15 cellular contexts compared by ENCODE assay signal in genomic region chr11:94775576-94776327, GRCh38. TPM values are rescaled to one million over a fixed set of nuclear protein-coding genes. Genes with fewer than 3 reads are reported as not detected.
DNase-seq lines count a peak whose midpoint lies in the region; ATAC-seq and TF ChIP-seq lines count a peak whose summit lies in the region.
"Had no signal": no experiment of that assay in that cellular context is flagged by ENCODE, and none has a peak within 500 bp of the region (broad histone marks: within the 10 kb centered on the region; RNA-seq: fewer than 3 reads in every experiment).

No MANE protein-coding gene starts in this region.

- BruUV-seq in PC-9 (replicated peaks; lab: Mats Ljungman, UMichigan), result no TSS peak

- H3F3A ChIP-seq in SK-N-SH (replicated peaks; ENCODE audit: insufficient read depth) (peaks cover 11% of the 10 kb centered on the region), PC-9 (ENCODE audit: insufficient read depth, low read depth) (peaks cover 57% of the 10 kb centered on the region)

- no peak for TF ChIP-seq POLR2A in vagina (IDR thresholded peaks at IDR 0.05)

- H3K9ac ChIP-seq in SK-N-SH, result no peak overlapping the region; the same call in 1 of the 2 replicates
- no peak overlapping the region for H3K9ac ChIP-seq in iPS-20b (ENCODE audit: low read depth, low read length)

- no peak for TF ChIP-seq EP300 in SK-N-SH (IDR thresholded peaks at IDR 0.05; ENCODE audit: borderline replicate concordance in 1 of 2, low read depth in 1 of 2, low read length in 1 of 2)

- no peak for ATAC-seq in SK-N-SH treated with all-trans-retinoic acid at 6 μM for 48 hours
- no peak for ATAC-seq in activated CD4-positive, alpha-beta T cell treated with anti-CD3 and anti-CD28 coated beads for 36 hours

- intact Hi-C loops in PC-9 (cut with micrococcal nuclease; ENCODE audit: unreplicated experiment) (loop anchor here (1.0 to 5.0 kb wide), 2 partner anchors 19 to 38 kb away; no protein-coding TSS in a partner anchor), vagina (cut with DNase I) (no loop called here)
- intact Hi-C loops in activated CD4-positive, alpha-beta T cell treated with anti-CD3 and anti-CD28 coated beads for 36 hours (cut with DNase I, micrococcal nuclease), result no loop called here

- no peaks in the 10 kb centered on the region for H3K9me3 ChIP-seq in SK-N-SH
- no peaks in the 10 kb centered on the region for H3K9me3 ChIP-seq in PC-9 (ENCODE audit: insufficient read depth, low read depth)
- H3K9me3 ChIP-seq in iPS-20b (ENCODE audit: insufficient read depth, low read depth, low read length), result no peaks in the 10 kb centered on the region
- no peaks in the 10 kb centered on the region for H3K9me3 ChIP-seq in vagina
- H3K9me3 ChIP-seq: left lung, tibial artery had no signal

- TF ChIP-seq CTCF in SK-N-SH (IDR thresholded peaks at IDR 0.05) (no peak), PC-9 (conservative IDR thresholded peaks at IDR 0.05) (no peak), vagina (IDR thresholded peaks at IDR 0.05) (no peak)

- no peak overlapping the region for H3K4me3 Mint-ChIP-seq in activated CD4-positive, alpha-beta T cell treated with anti-CD3 and anti-CD28 coated beads for 36 hours

- 90% methylated on average over 5 of the region's 5 CpGs for WGBS in SK-N-SH (ENCODE audit: low lambda C conversion rate)

- no peak for TF ChIP-seq RAD21 in SK-N-SH (IDR thresholded peaks at IDR 0.05; ENCODE audit: low read length)

- peaks cover 10% of the 10 kb centered on the region for H4K20me1 ChIP-seq in SK-N-SH (ENCODE audit: insufficient read depth)
- H4K20me1 ChIP-seq in PC-9 (ENCODE audit: insufficient read depth), result peaks cover 35% of the 10 kb centered on the region

- no peaks in the 10 kb centered on the region for H3K27me3 ChIP-seq in SK-N-SH (ENCODE audit: insufficient read depth)
- H3K27me3 ChIP-seq in PC-9 (ENCODE audit: insufficient read depth, low read depth), result no peaks in the 10 kb centered on the region
- no peaks in the 10 kb centered on the region; the same call in 1 of the 2 replicates for H3K27me3 ChIP-seq in iPS-20b (ENCODE audit: insufficient read depth, low read length)
- H3K27me3 ChIP-seq in vagina, result no peaks in the 10 kb centered on the region
- H3K27me3 ChIP-seq: left lung, tibial artery had no signal

- H3K36me3 ChIP-seq in SK-N-SH (replicated peaks in 1 of 2; ENCODE audit: control insufficient read depth in 1 of 2, insufficient read depth in 2 of 2, low read length in 1 of 2) (no peaks in the 10 kb centered on the region), PC-9 (ENCODE audit: low read depth) (peaks cover 25% of the 10 kb centered on the region; the same call in 1 of the 2 replicates), iPS-20b (ENCODE audit: insufficient read depth, low read depth, low read length) (no peaks in the 10 kb centered on the region), vagina (no peaks in the 10 kb centered on the region)
- H3K36me3 ChIP-seq: left lung, tibial artery had no signal

- H3K27ac Mint-ChIP-seq in activated CD4-positive, alpha-beta T cell treated with anti-CD3 and anti-CD28 coated beads for 36 hours, result no peak overlapping the region
- H3K27ac Mint-ChIP-seq: activated T-helper 2 cell treated with anti-CD3 and anti-CD28 coated beads, Interferon-gamma antibody, Interleukin-2, Interleukin-4, amounts not matched to agents 10 μg/mL and 5 μg/mL and 100 μg/mL, durations not matched to agents 14 hours and 24 hours and 36 hours had no signal

- no peaks in the 10 kb centered on the region for H3K36me3 Mint-ChIP-seq in activated CD4-positive, alpha-beta T cell treated with anti-CD3 and anti-CD28 coated beads for 36 hours (ENCODE audit: low read depth)

- H3K4me1 ChIP-seq in SK-N-SH (ENCODE audit: control insufficient read depth in 1 of 2, insufficient read depth in 2 of 2, low read depth in 1 of 2, low read length in 1 of 2) (peaks cover 23 to 31% of the 10 kb centered on the region in 2 experiments), PC-9 (replicated peaks; ENCODE audit: insufficient read depth) (peaks cover 93% of the 10 kb centered on the region), iPS-20b (ENCODE audit: insufficient read depth, low read length) (peaks cover 25% of the 10 kb centered on the region), vagina (peaks cover 57% of the 10 kb centered on the region)

- CTCF ChIA-PET in SK-N-SH (lab: Yijun Ruan, JAX), result interaction anchor here (0.6 to 4.6 kb wide), 5 partner anchors 8 to 154 kb away, joined by 3 to 27 read pairs (median 4); partner anchors contain the start of gene AMOTL1
- CTCF ChIA-PET in PC-9 (lab: Charles Lee), result interaction anchor here (0.8 kb wide), 1 partner anchor 153 kb away, joined by 4 read pairs; no protein-coding TSS in a partner anchor
- CTCF ChIA-PET in activated CD4-positive, alpha-beta T cell treated with anti-CD3 and anti-CD28 coated beads for 36 hours (lab: Charles Lee), result interaction anchor here (0.6 to 1.4 kb wide), 2 partner anchors 9 to 964 kb away, joined by 3 to 5 read pairs; no protein-coding TSS in a partner anchor

- H3K9me3 Mint-ChIP-seq in activated CD4-positive, alpha-beta T cell treated with anti-CD3 and anti-CD28 coated beads for 36 hours (ENCODE audit: low read depth), result no peaks in the 10 kb centered on the region
- H3K9me3 Mint-ChIP-seq: activated T-helper 2 cell treated with anti-CD3 and anti-CD28 coated beads, Interferon-gamma antibody, Interleukin-2, Interleukin-4, amounts not matched to agents 10 μg/mL and 5 μg/mL and 100 μg/mL, durations not matched to agents 14 hours and 24 hours and 36 hours had no signal

- H3K27me3 Mint-ChIP-seq in activated CD4-positive, alpha-beta T cell treated with anti-CD3 and anti-CD28 coated beads for 36 hours, result peaks cover 28% of the 10 kb centered on the region

- POLR2A ChIA-PET in SK-N-SH (lab: Yijun Ruan, JAX) (no interaction called here), PC-9 (lab: Charles Lee; ENCODE audit: unreplicated experiment) (no interaction called here)
- POLR2A ChIA-PET in activated CD4-positive, alpha-beta T cell treated with anti-CD3 and anti-CD28 coated beads for 36 hours (lab: Charles Lee), result no interaction called here

- H3K4me3 ChIP-seq in SK-N-SH (ENCODE audit: low read depth in 2 of 2, low read length in 1 of 2) (no peak overlapping the region), PC-9 (no peak overlapping the region), iPS-20b (ENCODE audit: low read length) (0 out of 2 replicates have a peak overlapping the region, but pooled peaks have one; percentile 19), vagina (no peak overlapping the region)
- H3K4me3 ChIP-seq: left lung, tibial artery had no signal

- H3K4me1 Mint-ChIP-seq in activated CD4-positive, alpha-beta T cell treated with anti-CD3 and anti-CD28 coated beads for 36 hours, result peaks cover 5% of the 10 kb centered on the region

- DNase-seq in SK-N-SH (no peak), PC-9 (no peak), vagina (ENCODE audit: extremely low spot score in 2 of 2) (no peak), SIG-M5 (lab: John Stamatoyannopoulos, UW) (no peak), cortex of kidney (lab: John Stamatoyannopoulos, UW) (no peak)
- no peak for DNase-seq in activated CD4-positive, alpha-beta T cell treated with anti-CD3 and anti-CD28 coated beads for 36 hours
- DNase-seq: activated CD4-positive, alpha-beta T cell treated with anti-CD3 and anti-CD28 coated beads, Interleukin-2, amount 50 U/mL, for 48 hours; effector CD8-positive, alpha-beta T cell; NCI-H1417 treated with DMSO at 0.1 percent for 48 hours; T-helper 2 cell; tibial artery had no signal

- H3K79me2 ChIP-seq in SK-N-SH (ENCODE audit: insufficient read depth) (peaks cover 100% of the 10 kb centered on the region), PC-9 (ENCODE audit: low read depth) (peaks cover 100% of the 10 kb centered on the region)

- H2AFZ ChIP-seq in SK-N-SH (ENCODE audit: low read depth) (no peak overlapping the region), PC-9 (no peak overlapping the region)

- H3K4me2 ChIP-seq in SK-N-SH (peak overlapping the region; percentile 76), PC-9 (peak overlapping the region; percentile 92)

- H3K9me2 ChIP-seq in SK-N-SH, result no peaks in the 10 kb centered on the region
- no peaks in the 10 kb centered on the region for H3K9me2 ChIP-seq in PC-9 (ENCODE audit: insufficient read depth)

- H3K27ac ChIP-seq in SK-N-SH (ENCODE audit: low read depth in 2 of 2, low read length in 1 of 2), result peak overlapping the region; percentile 67 to 86
- peak overlapping the region; percentile 83 for H3K27ac ChIP-seq in PC-9
- no peak overlapping the region for H3K27ac ChIP-seq in iPS-20b (ENCODE audit: low read length)
- peak overlapping the region; percentile 21 for H3K27ac ChIP-seq in vagina
- H3K27ac ChIP-seq: left lung, tibial artery had no signal

TF ChIP-seq in SK-N-SH, 30 proteins besides CTCF, POLR2A, EP300 and RAD21 (continues in another document):
- no peak for TF ChIP-seq TAF1 (IDR thresholded peaks at IDR 0.05; ENCODE audit: borderline replicate concordance, low read depth, low read length)
- TF ChIP-seq NFIC (IDR thresholded peaks at IDR 0.05; ENCODE audit: borderline replicate concordance), result no peak
- TF ChIP-seq MXI1 (IDR thresholded peaks at IDR 0.05; ENCODE audit: low read depth, low read length), result no peak

TF ChIP-seq in SK-N-SH treated with all-trans-retinoic acid at 6 μM for 48 hours, 23 proteins besides CTCF, POLR2A, EP300 and RAD21 (continues in another document):
- TF ChIP-seq ARNTL (CRISPR knock-in tag; IDR thresholded peaks at IDR 0.05; ENCODE audit: borderline replicate concordance, low read depth) (no peak), ZNF565 (CRISPR knock-in tag; conservative IDR thresholded peaks at IDR 0.05; ENCODE audit: low read depth) (no peak), RARB (CRISPR knock-in tag; IDR thresholded peaks at IDR 0.05) (no peak), PPARA (CRISPR knock-in tag; IDR thresholded peaks at IDR 0.05; ENCODE audit: borderline replicate concordance) (no peak), BACH2 (CRISPR knock-in tag; IDR thresholded peaks at IDR 0.05; ENCODE audit: borderline replicate concordance) (no peak), SNAI2 (CRISPR knock-in tag; IDR thresholded peaks at IDR 0.05) (no peak), OSR1 (CRISPR knock-in tag; IDR thresholded peaks at IDR 0.05) (no peak), ZFP30 (CRISPR knock-in tag; IDR thresholded peaks at IDR 0.05) (no peak), ZFP3 (CRISPR knock-in tag; IDR thresholded peaks at IDR 0.05) (no peak)

RNA-seq across cellular contexts. Expression of gene AMOTL1, which starts 7.6 kb away (rescaled TPM):
- polyA plus RNA-seq in SK-N-SH (2012; rRNA removed), result 10.7 and 11.7 TPM in 2 replicates
- 8.5 and 11.1 TPM in 2 replicates for polyA plus RNA-seq in SK-N-SH (2012; cell fraction: cytosol; rRNA removed)
- polyA plus RNA-seq in SK-N-SH (2012; cell fraction: nucleus; rRNA removed), result 8.1 and 12.3 TPM in 2 replicates
- total RNA-seq in PC-9 (2021) (48.0 and 60.5 TPM in 2 replicates), vagina (45.7 TPM)
- 1 to 10 TPM; 1.8 to 2.3 TPM for total RNA-seq in activated CD4-positive, alpha-beta T cell treated with anti-CD3 and anti-CD28 coated beads for 36 hours

Comparison
In these comparisons a context has a peak if more than half of its experiments do, and no peak if none do; other contexts are left out.
1. RNA of gene AMOTL1, which starts 7.6 kb away (total RNA-seq): 48.0 to 60.5 TPM in PC-9 and 45.7 TPM in vagina (single experiment); 1.8 to 2.3 TPM in activated CD4-positive, alpha-beta T cell treated with anti-CD3 and anti-CD28 coated beads for 36 hours; every median in the first group is over 10 times any median in the second.